In the genomic region with DNA sequence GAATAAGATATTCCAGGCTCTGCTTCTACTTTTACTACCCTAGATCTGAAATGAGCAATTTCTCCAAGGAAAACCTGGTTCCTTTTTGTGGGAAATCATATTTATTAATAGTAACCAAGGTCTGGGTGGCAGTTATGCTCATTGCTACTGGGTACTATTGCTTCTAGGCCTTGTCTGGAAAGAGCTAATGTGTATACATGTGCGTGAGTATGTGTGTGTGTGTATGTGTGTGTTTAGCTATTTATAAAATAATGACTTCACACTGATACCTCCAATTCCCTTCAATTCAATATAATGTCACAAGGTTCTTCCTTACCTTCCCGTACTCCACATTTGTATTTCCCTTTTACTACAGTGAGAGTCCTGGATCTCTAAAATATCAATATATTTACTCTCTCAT, we compare ENCODE assay signal across 26 cellular contexts.
"Had no signal": no experiment of that assay in that cellular context is flagged by ENCODE, and none has a peak within 500 bp of the region (broad histone marks: within the 10 kb centered on the region; RNA-seq: fewer than 3 reads in every experiment).

No MANE protein-coding gene starts in this region.

- H3K27ac ChIP-seq: stomach, suprapubic skin, testis, thoracic aorta, thyroid gland, tibial artery, tibial nerve, transverse colon, upper lobe of left lung, upper lobe of right lung, uterus, vagina had no signal

- H3K36me3 ChIP-seq: stomach, suprapubic skin, thoracic aorta, thyroid gland, tibial artery, tibial nerve, transverse colon, upper lobe of left lung, upper lobe of right lung, uterus, vagina had no signal

- ATAC-seq: stimulated activated effector memory CD8-positive, alpha-beta T cell treated with anti-CD3 and anti-CD28 coated beads, Interleukin-12 subunit alpha, Interleukin-12 subunit beta, amount 100 ng/mL, for 72 hours; stimulated activated memory B cell treated with anti-CD40 and anti-IgM and Interleukin-4, amounts not matched to agents 10 μg/mL and 1 μg/mL and 100 μg/mL, for 72 hours; stimulated activated naive B cell treated with anti-CD40 and anti-IgM and Interleukin-4, amounts not matched to agents 10 μg/mL and 1 μg/mL and 100 μg/mL, for 72 hours; stimulated activated naive CD8-positive, alpha-beta T cell treated with anti-CD3 and anti-CD28 coated beads, Interleukin-15, amount 100 ng/mL, for 72 hours; stimulated activated naive CD8-positive, alpha-beta T cell treated with anti-CD3 and anti-CD28 coated beads, Interleukin-15, Interleukin-2, amounts not matched to agents 100 U/mL and 50 U/mL, for 24 hours had no signal

- H3K27me3 ChIP-seq: stomach, suprapubic skin, testis, thyroid gland, tibial artery, tibial nerve, transverse colon, upper lobe of left lung, upper lobe of right lung, uterus, vagina had no signal

- H3K9me3 ChIP-seq: stomach, suprapubic skin, testis, thoracic aorta, thyroid gland, tibial artery, tibial nerve, transverse colon, upper lobe of left lung, upper lobe of right lung, uterus, vagina had no signal

- H3K4me3 ChIP-seq: stomach, suprapubic skin, testis, thoracic aorta, thyroid gland, tibial artery, tibial nerve, transverse colon, upper lobe of left lung, upper lobe of right lung, uterus, vagina had no signal

- DNase-seq: stimulated activated CD4-positive, alpha-beta T cell treated with anti-CD3 and anti-CD28 coated beads, Interleukin-2, amount 100 ng/mL, for 48 hours; stimulated activated CD4-positive, alpha-beta T cell treated with anti-CD3 and anti-CD28 coated beads, Interleukin-4, amount 100 ng/mL, for 1 hour; stimulated activated CD4-positive, alpha-beta T cell treated with anti-CD3 and anti-CD28 coated beads, Interleukin-4, amount 100 ng/mL, for 24 hours; stimulated activated CD4-positive, alpha-beta T cell treated with anti-CD3 and anti-CD28 coated beads, Interleukin-4, amount 100 ng/mL, for 4 hours; stimulated activated CD8-positive, alpha-beta memory T cell treated with anti-CD3 and anti-CD28 coated beads, Interleukin-4, amount 100 ng/mL, for 48 hours; stimulated activated naive B cell treated with anti-CD40 and anti-IgM and Interleukin-4, amounts not matched to agents 10 μg/mL and 1 μg/mL and 100 μg/mL, for 72 hours; stimulated activated naive CD4-positive, alpha-beta T cell; stimulated activated naive CD4-positive, alpha-beta T cell treated with Interleukin-2 at 50 U/mL for 16 hours; stimulated activated naive CD8-positive, alpha-beta T cell treated with anti-CD3 and anti-CD28 coated beads, Interleukin-15, amount 100 ng/mL, for 72 hours; stimulated activated naive CD8-positive, alpha-beta T cell treated with anti-CD3 and anti-CD28 coated beads, Interleukin-15, Interleukin-2, amounts not matched to agents 100 U/mL and 50 U/mL, for 24 hours; stomach; substantia nigra; testis; thyroid gland; tibial artery; transverse colon; trophoblast cell; upper lobe of left lung; upper lobe of right lung; uterus had no signal

- H3K4me1 ChIP-seq: stomach, testis, thyroid gland, tibial artery, transverse colon, upper lobe of left lung, upper lobe of right lung, uterus, vagina had no signal
